8 cellular contexts compared by ENCODE assay signal in the genomic region with DNA sequence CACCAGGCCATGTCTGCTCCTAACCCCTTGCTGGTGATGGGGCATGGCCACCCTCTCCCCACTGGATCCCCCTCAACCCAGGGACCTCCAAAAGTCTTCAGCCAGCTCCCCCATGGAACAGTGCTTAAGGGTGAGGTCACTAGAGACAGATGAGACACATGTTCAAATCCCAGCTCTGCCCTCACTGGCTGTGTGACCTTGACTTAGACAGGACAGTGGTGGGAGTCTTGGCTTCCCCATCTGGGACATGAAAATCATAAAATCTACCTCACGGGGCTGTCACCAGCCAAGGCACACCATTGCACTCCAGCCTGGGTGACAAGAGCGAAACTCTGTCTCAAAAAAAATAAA. TPM values are rescaled to one million over a fixed set of nuclear protein-coding genes. Genes with fewer than 3 reads are reported as not detected.
DNase-seq lines count a peak whose midpoint lies in the region; ATAC-seq and TF ChIP-seq lines count a peak whose summit lies in the region.

No MANE protein-coding gene starts in this region.

- TF ChIP-seq CTCF in PC-9 (conservative IDR thresholded peaks at IDR 0.05): no peak
- no peak for TF ChIP-seq CTCF in gastroesophageal sphincter (IDR thresholded peaks at IDR 0.05)
- TF ChIP-seq CTCF in foreskin fibroblast (IDR thresholded peaks at IDR 0.05; ENCODE audit: low read depth, low read length): no peak

- H3K36me3 Mint-ChIP-seq in T-helper 2 cell treated with Interferon-gamma antibody and Interleukin-4, amounts not matched to agents 5 μg/mL and 100 μg/mL, for 36 hours (ENCODE audit: low read depth): peaks cover 57% of the 10 kb centered on the region

- H3K27ac Mint-ChIP-seq in T-helper 2 cell treated with Interferon-gamma antibody and Interleukin-4, amounts not matched to agents 5 μg/mL and 100 μg/mL, for 36 hours: peak overlapping the region; percentile 86

- CTCF ChIA-PET in PC-9 (lab: Charles Lee): no interaction called here

- intact Hi-C loops in PC-9 (cut with micrococcal nuclease; ENCODE audit: unreplicated experiment): no loop called here

- H3K9ac ChIP-seq in stomach smooth muscle (ENCODE audit: low read length in 2 of 2): peak overlapping the region in 1 of 2 donors; percentile 64

- H3K9me3 ChIP-seq in PC-9 (ENCODE audit: insufficient read depth, low read depth) (no peaks in the 10 kb centered on the region), gastroesophageal sphincter (no peaks in the 10 kb centered on the region), stomach smooth muscle (ENCODE audit: control insufficient read depth in 2 of 2, low read length in 2 of 2) (no peaks in the 10 kb centered on the region)

- peaks cover 26% of the 10 kb centered on the region for H4K20me1 ChIP-seq in PC-9 (ENCODE audit: insufficient read depth)

- no peak overlapping the region for H3K4me3 ChIP-seq in PC-9
- no peak overlapping the region for H3K4me3 ChIP-seq in gastroesophageal sphincter
- no peak overlapping the region for H3K4me3 ChIP-seq in stomach smooth muscle (ENCODE audit: low read length in 2 of 2)
- no peak overlapping the region for H3K4me3 ChIP-seq in foreskin fibroblast (ENCODE audit: low read depth in 1 of 2, low read length in 2 of 2)

- H2AFZ ChIP-seq in PC-9: no peak overlapping the region

- no TSS peak for BruUV-seq in PC-9 (replicated peaks; lab: Mats Ljungman, UMichigan)

- H3K27me3 Mint-ChIP-seq in T-helper 2 cell treated with Interferon-gamma antibody and Interleukin-4, amounts not matched to agents 5 μg/mL and 100 μg/mL, for 36 hours (ENCODE audit: low read depth): no peaks in the 10 kb centered on the region

- H3K27me3 ChIP-seq in PC-9 (ENCODE audit: insufficient read depth, low read depth) (no peaks in the 10 kb centered on the region), gastroesophageal sphincter (no peaks in the 10 kb centered on the region), stomach smooth muscle (ENCODE audit: control insufficient read depth in 1 of 2, insufficient read depth in 2 of 2, low read length in 2 of 2) (no peaks in the 10 kb centered on the region)

- no peaks in the 10 kb centered on the region for H3K9me3 Mint-ChIP-seq in T-helper 2 cell treated with Interferon-gamma antibody and Interleukin-4, amounts not matched to agents 5 μg/mL and 100 μg/mL, for 36 hours

- peak overlapping the region; percentile 36; the same call in 1 of the 2 replicates for H3K4me2 ChIP-seq in PC-9

- H3K79me2 ChIP-seq in PC-9 (ENCODE audit: low read depth): peaks cover 69% of the 10 kb centered on the region

- peaks cover 87% of the 10 kb centered on the region for H3F3A ChIP-seq in PC-9 (ENCODE audit: insufficient read depth, low read depth)

- TF ChIP-seq EP300 in gastroesophageal sphincter (IDR thresholded peaks at IDR 0.05): no peak

- peaks cover 47% of the 10 kb centered on the region for H3K4me1 Mint-ChIP-seq in T-helper 2 cell treated with Interferon-gamma antibody and Interleukin-4, amounts not matched to agents 5 μg/mL and 100 μg/mL, for 36 hours (ENCODE audit: low read depth)

- H3K36me3 ChIP-seq in PC-9 (ENCODE audit: low read depth) (peaks cover 26% of the 10 kb centered on the region), gastroesophageal sphincter (peaks cover 0 to 22% of the 10 kb centered on the region in 2 donors), stomach smooth muscle (ENCODE audit: control insufficient read depth in 2 of 2, insufficient read depth in 2 of 2, low read length in 2 of 2) (peaks cover 0 to 8% of the 10 kb centered on the region in 2 donors)

- ATAC-seq in gastroesophageal sphincter: no peak
- no peak for ATAC-seq in GM21360 (IDR thresholded peaks at IDR 0.05; ENCODE audit: unreplicated experiment)

- 100% methylated on average over 1 to 2 of the region's 2 CpGs for WGBS in gastroesophageal sphincter (ENCODE audit: low coverage in 1 of 2), 2 donors

- no peak for DNase-seq in T-helper 2 cell treated with Interferon-gamma antibody and Interleukin-4, amounts not matched to agents 5 μg/mL and 100 μg/mL, for 36 hours (ENCODE audit: low spot score)
- DNase-seq in T-helper 2 cell (no peak), PC-9 (no peak), foreskin fibroblast (no peak)
- no peak for DNase-seq in stimulated activated CD4-positive, alpha-beta T cell treated with anti-CD3 and anti-CD28 coated beads, Interleukin-1b, Interleukin-23, amount 100 ng/mL, for 48 hours

- H3K4me1 ChIP-seq in PC-9 (replicated peaks; ENCODE audit: insufficient read depth) (peaks cover 51% of the 10 kb centered on the region), gastroesophageal sphincter (peaks cover 0 to 43% (median 14%) of the 10 kb centered on the region in 3 donors), stomach smooth muscle (ENCODE audit: control insufficient read depth, insufficient read depth, low read length) (peaks cover 18% of the 10 kb centered on the region)

- POLR2A ChIA-PET in PC-9 (lab: Charles Lee; ENCODE audit: unreplicated experiment): no interaction called here

- peak overlapping the region; percentile 79 for H3K4me3 Mint-ChIP-seq in T-helper 2 cell treated with Interferon-gamma antibody and Interleukin-4, amounts not matched to agents 5 μg/mL and 100 μg/mL, for 36 hours

- no peaks in the 10 kb centered on the region for H3K9me2 ChIP-seq in PC-9 (ENCODE audit: insufficient read depth)

- H3K27ac ChIP-seq in PC-9 (peak overlapping the region; percentile 51), gastroesophageal sphincter (peak overlapping the region; percentile 21 to 83 (median 76)), stomach smooth muscle (ENCODE audit: low read length) (peak overlapping the region; percentile 80)

- TF ChIP-seq POLR2A in gastroesophageal sphincter (IDR thresholded peaks at IDR 0.05): no peak

RNA-seq across cellular contexts. Expression of a gene that starts 10.9 kb away (rescaled TPM):
- total RNA-seq in PC-9 (2021) (132 and 179 TPM in 2 replicates), gastroesophageal sphincter (10 to 100 TPM in 3 of 4 donors, 1 to 10 TPM in 1; 9.4 to 15.7 (median 12.1) TPM)

RNA-seq across cellular contexts. Expression of a gene that starts 21.2 kb away (rescaled TPM):
- total RNA-seq in PC-9 (2021) (16.4 and 22.6 TPM in 2 replicates), gastroesophageal sphincter (10 to 100 TPM in 3 of 4 donors, 1 to 10 TPM in 1; 9.6 to 25.1 (median 20.3) TPM)
